ENCODE assay signal across 11 cellular contexts in the genomic region with DNA sequence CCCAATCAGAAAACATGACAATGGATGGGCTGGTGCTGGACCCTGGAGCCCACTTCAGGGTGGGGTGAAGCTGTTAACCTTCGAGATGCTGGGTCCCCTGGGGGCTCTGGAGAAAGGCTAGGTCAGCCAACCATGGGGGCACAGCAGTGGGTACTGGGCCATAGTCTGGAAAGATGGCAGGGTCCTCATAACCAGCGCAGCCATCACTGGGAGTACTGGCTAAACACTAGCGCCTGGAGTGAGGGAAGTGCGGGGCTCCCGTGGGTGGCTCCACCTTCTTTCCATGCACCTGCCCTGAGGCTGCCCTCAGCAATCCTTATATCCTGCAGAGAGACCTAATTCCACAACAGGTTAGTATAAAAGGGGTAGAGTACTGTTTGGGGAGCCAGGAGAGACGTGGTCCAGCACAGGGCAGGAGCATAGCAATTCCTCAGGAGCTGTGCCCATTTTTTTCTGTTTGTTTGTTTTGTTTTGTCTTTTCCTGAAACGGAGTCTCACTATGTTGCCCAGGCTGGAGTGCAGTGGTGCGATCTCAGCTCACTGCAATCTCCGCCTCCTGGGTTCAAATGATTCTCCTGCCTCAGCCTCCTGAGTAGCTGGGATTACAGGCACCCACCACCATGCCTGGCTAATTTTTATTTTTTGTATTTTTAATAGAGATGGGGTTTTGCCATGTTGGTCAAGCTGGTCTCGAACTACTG.
DNase-seq lines count a peak whose midpoint lies in the region; ATAC-seq, FAIRE-seq and TF ChIP-seq lines count a peak whose summit lies in the region.
"Had no signal": no experiment of that assay in that cellular context is flagged by ENCODE, and none has a peak within 500 bp of the region (broad histone marks: within the 10 kb centered on the region; RNA-seq: fewer than 3 reads in every experiment).

No MANE protein-coding gene starts in this region.

- H4K20me1 ChIP-seq in GM23248 (ENCODE audit: insufficient read depth) = no peaks in the 10 kb centered on the region

- H3K36me3 ChIP-seq in GM23248 (ENCODE audit: low read depth) (no peaks in the 10 kb centered on the region), adipocyte (ENCODE audit: control insufficient read depth, insufficient read depth, low read length, severe bottlenecking) (no peaks in the 10 kb centered on the region), left lung (no peaks in the 10 kb centered on the region)

- H3K9me3 ChIP-seq in GM23248 (ENCODE audit: low read depth) (no peaks in the 10 kb centered on the region), adipocyte (ENCODE audit: control insufficient read depth, low read length) (no peaks in the 10 kb centered on the region), left lung (no peaks in the 10 kb centered on the region)

- H3K27ac ChIP-seq in GM23248 (peak overlapping the region; percentile 44; the same call in 1 of the 2 replicates), left lung (peak overlapping the region; percentile 53 to 81)

- H3K4me2 ChIP-seq in GM23248 (ENCODE audit: unreplicated experiment) = peak overlapping the region; percentile 76

- intact Hi-C loops in left lung (cut with DNase I) = no loop called here

- no peak overlapping the region for H2AFZ ChIP-seq in GM23248

- H3K79me2 ChIP-seq in GM23248 (ENCODE audit: insufficient read depth) = no peaks in the 10 kb centered on the region

- no peaks in the 10 kb centered on the region for H3K9me2 ChIP-seq in GM23248 (ENCODE audit: insufficient read depth)

- ATAC-seq in left lung = no peak
- ATAC-seq in GM21717 (IDR thresholded peaks at IDR 0.05; ENCODE audit: unreplicated experiment) = no peak
- no peak for ATAC-seq in HG03196 (IDR thresholded peaks at IDR 0.05; ENCODE audit: unreplicated experiment)

- no peak for TF ChIP-seq CTCF in left lung (IDR thresholded peaks at IDR 0.05)

- no peak for DNase-seq in GM23248
- DNase-seq in adipocyte (ENCODE audit: low read depth) = no peak
- DNase-seq in left lung = no peak
- peak; percentile 10 for DNase-seq in stimulated activated CD8-positive, alpha-beta memory T cell treated with anti-CD3 and anti-CD28 coated beads, Interleukin-4, amount 100 ng/mL, for 48 hours
- no peak for DNase-seq in foreskin melanocyte
- DNase-seq in frontal cortex (ENCODE audit: low spot score in 2 of 2) = no peak
- DNase-seq: effector memory CD8-positive, alpha-beta T cell; immature natural killer cell; NCI-H510A treated with DMSO at 0.1 percent for 48 hours had no signal

- 79% methylated on average over 10 of the region's 10 CpGs for WGBS in GM23248 (ENCODE audit: low coverage in 1 of 2, low lambda C conversion rate in 2 of 2, missing lambda C conversion rate in 2 of 2), 2 experiments

- in situ Hi-C loops in GM23248 (cut with MboI) = no loop called here

- H3K4me3 ChIP-seq in GM23248 = peak overlapping the region; percentile 55
- H3K4me3 ChIP-seq in adipocyte (ENCODE audit: low read length) = peak overlapping the region; percentile 63
- H3K4me3 ChIP-seq in left lung = no peak overlapping the region

- no peaks in the 10 kb centered on the region for H3K27me3 ChIP-seq in GM23248 (replicated peaks; ENCODE audit: insufficient read depth)
- H3K27me3 ChIP-seq in adipocyte (replicated peaks; ENCODE audit: control insufficient read depth, insufficient read depth, low read length) = no peaks in the 10 kb centered on the region
- peaks cover 0 to 11% of the 10 kb centered on the region in 2 donors for H3K27me3 ChIP-seq in left lung

- H3F3A ChIP-seq in GM23248 (ENCODE audit: insufficient read depth) = no peaks in the 10 kb centered on the region

- H3K4me1 ChIP-seq in GM23248 (ENCODE audit: insufficient read depth) (peaks cover 19% of the 10 kb centered on the region), adipocyte (ENCODE audit: control insufficient read depth, insufficient read depth, low read length) (peaks cover 31% of the 10 kb centered on the region), left lung (peaks cover 14 to 23% of the 10 kb centered on the region in 2 donors)

- no peak for FAIRE-seq in frontal cortex (lab: Jason Lieb, UNC)

- peak overlapping the region; percentile 23; the same call in 1 of the 2 replicates for H3K9ac ChIP-seq in GM23248
- peak overlapping the region; percentile 34 for H3K9ac ChIP-seq in adipocyte (ENCODE audit: low read length)

Comparison
In these comparisons a context has a peak if more than half of its experiments do, and no peak if none do; other contexts are left out.
1. H3K4me3 ChIP-seq: peak in GM23248 (single experiment) and adipocyte (single experiment); none in left lung (0 of 2).